In the genomic region with DNA sequence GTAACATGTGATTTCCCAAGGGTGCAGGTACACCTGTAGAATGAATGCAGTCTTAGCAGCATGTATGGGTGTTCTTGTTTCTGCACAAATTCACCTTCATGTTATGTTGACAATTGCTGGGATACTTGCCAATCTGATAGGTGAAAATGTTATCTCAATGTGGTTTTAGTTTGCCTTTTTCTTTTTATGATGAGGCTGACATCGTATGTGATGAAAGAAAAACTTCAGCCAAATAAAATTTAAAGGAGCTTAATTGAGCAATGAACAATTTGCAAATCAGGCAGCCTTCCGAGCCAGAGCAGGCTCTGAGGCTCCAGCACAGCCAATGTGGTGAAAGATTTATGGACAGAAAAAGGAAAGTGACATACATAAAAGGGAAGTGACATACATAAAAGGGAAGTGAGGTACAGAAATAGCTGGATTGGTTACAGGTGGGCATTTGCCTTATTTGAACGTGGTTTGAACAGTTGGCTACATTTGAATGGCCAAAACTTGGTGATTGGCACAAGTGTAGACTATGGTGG, we compare ENCODE assay signal across 19 cellular contexts. TPM values are rescaled to one million over a fixed set of nuclear protein-coding genes. Genes with fewer than 3 reads are reported as not detected.
DNase-seq lines count a peak whose midpoint lies in the region; ATAC-seq, FAIRE-seq and TF ChIP-seq lines count a peak whose summit lies in the region.
"Had no signal": no experiment of that assay in that cellular context is flagged by ENCODE, and none has a peak within 500 bp of the region (broad histone marks: within the 10 kb centered on the region; RNA-seq: fewer than 3 reads in every experiment).

No MANE protein-coding gene starts in this region.

- ATAC-seq in GM18499 (IDR thresholded peaks at IDR 0.05; ENCODE audit: insufficient read depth, unreplicated experiment), result peak; percentile 61
- no peak for ATAC-seq in GM23338
- ATAC-seq in GM12878, result peak; percentile 57
- no peak for ATAC-seq in T-helper 17 cell
- ATAC-seq: heart right ventricle, left ventricle myocardium superior had no signal

- POLR2A ChIA-PET in GM12878 (lab: Charles Lee), result no interaction called here

- H3K27ac Mint-ChIP-seq in GM23338 (no peak overlapping the region), T-helper 17 cell (no peak overlapping the region)

- TF ChIP-seq EP300 in GM12878 (IDR thresholded peaks at IDR 0.05; ENCODE audit: borderline replicate concordance in 1 of 2, control insufficient read depth in 1 of 2, low read depth in 2 of 2, low read length in 2 of 2) (no peak), stomach (IDR thresholded peaks at IDR 0.05) (no peak)

- no peaks in the 10 kb centered on the region for H3K4me1 ChIP-seq in GM23338 (ENCODE audit: insufficient read depth)
- peaks cover 4% of the 10 kb centered on the region; the same call in 1 of the 2 replicates for H3K4me1 ChIP-seq in GM12878 (ENCODE audit: control insufficient read depth, insufficient read depth, low read length)
- peaks cover 0 to 3% (median 0%) of the 10 kb centered on the region in 4 donors for H3K4me1 ChIP-seq in stomach
- H3K4me1 ChIP-seq in osteoblast (ENCODE audit: insufficient read depth, low read length), result no peaks in the 10 kb centered on the region
- H3K4me1 ChIP-seq: heart right ventricle had no signal

- H3K9me3 ChIP-seq in GM12878 (replicated peaks; ENCODE audit: control insufficient read depth, insufficient read depth, low read length) (peaks cover 1% of the 10 kb centered on the region; the same call in 2 of the 3 replicates), stomach (no peaks in the 10 kb centered on the region), T-helper 17 cell (ENCODE audit: control insufficient read depth, low read length, poor library complexity, severe bottlenecking) (no peaks in the 10 kb centered on the region), osteoblast (ENCODE audit: low read depth, low read length) (no peaks in the 10 kb centered on the region)
- H3K9me3 ChIP-seq: heart right ventricle had no signal

- H3F3A ChIP-seq in GM23338 (replicated peaks; ENCODE audit: low read depth), result no peaks in the 10 kb centered on the region

- peak; percentile 88 for FAIRE-seq in GM12878 (lab: Jason Lieb, UNC)
- FAIRE-seq: G401.6 had no signal

- no peaks in the 10 kb centered on the region for H3K9me2 ChIP-seq in GM23338 (ENCODE audit: insufficient read depth)

- CTCF ChIA-PET in GM12878 (lab: Yijun Ruan, JAX), result no interaction called here

- no peaks in the 10 kb centered on the region for H3K27me3 ChIP-seq in GM23338 (ENCODE audit: insufficient read depth)
- no peaks in the 10 kb centered on the region for H3K27me3 ChIP-seq in GM12878 (replicated peaks in 1 of 2; ENCODE audit: control insufficient read depth in 2 of 2, insufficient read depth in 2 of 2, low read length in 1 of 2)
- no peaks in the 10 kb centered on the region for H3K27me3 ChIP-seq in stomach
- peaks cover 3% of the 10 kb centered on the region for H3K27me3 ChIP-seq in osteoblast (ENCODE audit: insufficient read depth, low read length)

- H3K36me3 ChIP-seq in GM23338 (ENCODE audit: insufficient read depth), result no peaks in the 10 kb centered on the region
- no peaks in the 10 kb centered on the region for H3K36me3 ChIP-seq in GM12878 (ENCODE audit: control insufficient read depth in 2 of 2, insufficient read depth in 2 of 2, low read length in 1 of 2)
- H3K36me3 ChIP-seq in stomach, result no peaks in the 10 kb centered on the region
- no peaks in the 10 kb centered on the region for H3K36me3 ChIP-seq in osteoblast (ENCODE audit: insufficient read depth, low read length)
- H3K36me3 ChIP-seq: heart right ventricle had no signal

- peaks cover 5% of the 10 kb centered on the region; the same call in 2 of the 3 replicates for H3K4me1 Mint-ChIP-seq in GM23338
- H3K4me1 Mint-ChIP-seq in T-helper 17 cell, result peaks cover 4% of the 10 kb centered on the region

- TF ChIP-seq CTCF in GM23338 (conservative IDR thresholded peaks at IDR 0.05; ENCODE audit: low read depth in 2 of 2) (no peak), GM12878 (IDR thresholded peaks at IDR 0.05 in 2 of 3, conservative IDR thresholded peaks at IDR 0.05 in 1 of 3; ENCODE audit: control insufficient read depth in 2 of 3, extremely low read depth in 1 of 3, insufficient read depth in 1 of 3, low read depth in 3 of 3, low read length in 3 of 3) (no peak), stomach (IDR thresholded peaks at IDR 0.05) (no peak), osteoblast (IDR thresholded peaks at IDR 0.05; ENCODE audit: extremely low read depth, low read depth, low read length) (no peak)

- H3K27ac ChIP-seq in GM23338 (ENCODE audit: low read depth), result no peak overlapping the region
- no peak overlapping the region for H3K27ac ChIP-seq in GM12878 (ENCODE audit: control insufficient read depth, insufficient read depth)
- H3K27ac ChIP-seq in stomach, result no peak overlapping the region
- no peak overlapping the region for H3K27ac ChIP-seq in osteoblast (ENCODE audit: low read depth, low read length)
- H3K27ac ChIP-seq: C4-2B, heart right ventricle had no signal

- H3K4me3 Mint-ChIP-seq in GM23338 (no peak overlapping the region), T-helper 17 cell (no peak overlapping the region)
- H3K4me3 Mint-ChIP-seq: neural crest cell had no signal

- intact Hi-C loops in GM12878 (cut with micrococcal nuclease; ENCODE audit: unreplicated experiment) (no loop called here), stomach (cut with DNase I; ENCODE audit: low total_unique reads) (no loop called here)

- in situ Hi-C loops in GM12878 (cut with MboI), result no loop called here

- H2AFZ ChIP-seq in GM23338, result 0 out of 2 replicates have a peak overlapping the region, but pooled peaks have one; percentile 8
- peak overlapping the region; percentile 67 for H2AFZ ChIP-seq in GM12878 (ENCODE audit: control insufficient read depth, low read depth, low read length)
- H2AFZ ChIP-seq in osteoblast (ENCODE audit: low read length), result no peak overlapping the region

- H3K27me3 Mint-ChIP-seq in GM23338 (ENCODE audit: insufficient read depth, low read depth, poor library complexity) (peaks cover 3% of the 10 kb centered on the region), T-helper 17 cell (peaks cover 14% of the 10 kb centered on the region)

- no TSS peak for BruUV-seq in GM12878 (replicated peaks; lab: Mats Ljungman, UMichigan)

- RAD21 ChIA-PET in GM12878 (lab: Charles Lee; ENCODE audit: unreplicated experiment), result interaction anchor here (0.9 kb wide), 1 partner anchor 35 kb away, joined by 3 read pairs; no protein-coding TSS in a partner anchor

- H3K36me3 Mint-ChIP-seq in GM23338 (ENCODE audit: low read depth) (no peaks in the 10 kb centered on the region), T-helper 17 cell (ENCODE audit: low read depth) (no peaks in the 10 kb centered on the region)

- SMC1A ChIA-PET in GM12878 (lab: Charles Lee; ENCODE audit: uncharacterized antibody, unreplicated experiment), result interaction anchor here (1.0 to 1.5 kb wide), 3 partner anchors 9 to 35 kb away, joined by 4 to 5 read pairs (median 4); no protein-coding TSS in a partner anchor

- no peaks in the 10 kb centered on the region for H3K9me3 Mint-ChIP-seq in GM23338
- H3K9me3 Mint-ChIP-seq: neural crest cell had no signal

- H4K20me1 ChIP-seq in GM23338 (replicated peaks; ENCODE audit: insufficient read depth) (no peaks in the 10 kb centered on the region), GM12878 (ENCODE audit: control insufficient read depth, insufficient read depth) (no peaks in the 10 kb centered on the region), osteoblast (ENCODE audit: insufficient read depth, low read length) (no peaks in the 10 kb centered on the region)

- H3K4me2 ChIP-seq in GM23338, result no peak overlapping the region
- H3K4me2 ChIP-seq in GM12878 (ENCODE audit: control insufficient read depth, insufficient read depth), result peak overlapping the region; percentile 41; the same call in 1 of the 2 replicates
- H3K4me2 ChIP-seq in osteoblast (ENCODE audit: insufficient read depth, low read length), result no peak overlapping the region

- TF ChIP-seq POLR2A in GM12878 (IDR thresholded peaks at IDR 0.05; ENCODE audit: low read depth, low read length) (no peak), stomach (IDR thresholded peaks at IDR 0.05) (no peak)

- H3K79me2 ChIP-seq in GM23338 (replicated peaks; ENCODE audit: insufficient read depth), result no peaks in the 10 kb centered on the region
- no peaks in the 10 kb centered on the region for H3K79me2 ChIP-seq in GM12878 (ENCODE audit: control insufficient read depth, insufficient read depth, low read length)
- H3K79me2 ChIP-seq in osteoblast (ENCODE audit: insufficient read depth, low read length), result no peaks in the 10 kb centered on the region

- TF ChIP-seq RAD21 in GM12878 (IDR thresholded peaks at IDR 0.05; ENCODE audit: insufficient read depth, low read depth, low read length), result no peak

- WGBS in GM12878 (ENCODE audit: insufficient coverage, insufficient replicate concordance, low lambda C conversion rate, missing lambda C conversion rate), result 17% methylated on average over 3 of the region's 3 CpGs
- 19 to 34% (median 30%) methylated on average over 3 of the region's 3 CpGs for WGBS in stomach, 5 donors

- no peak overlapping the region for H3K9ac ChIP-seq in GM12878 (ENCODE audit: control insufficient read depth, insufficient read depth, low read length)

- no peak overlapping the region for H3K4me3 ChIP-seq in GM23338
- no peak overlapping the region for H3K4me3 ChIP-seq in GM12878
- H3K4me3 ChIP-seq in stomach, result no peak overlapping the region
- no peak overlapping the region for H3K4me3 ChIP-seq in osteoblast (ENCODE audit: insufficient read depth, low read length)
- H3K4me3 ChIP-seq: heart right ventricle had no signal

- DNase-seq in GM23338 (ENCODE audit: low spot score) (no peak), NAMALWA (ENCODE audit: low spot score) (peak; percentile 70), GM12878 (ENCODE audit: low read depth, low spot score) (no peak), stomach (no peak), superior temporal gyrus (ENCODE audit: extremely low spot score) (no peak), T-helper 17 cell (no peak), osteoblast (ENCODE audit: insufficient read length, low spot score, missing footprints) (no peak)
- DNase-seq: activated CD4-positive, alpha-beta T cell treated with anti-CD3 and anti-CD28 coated beads, Interleukin-2, amount 50 U/mL, for 4 hours; activated gamma-delta T cell treated with Interleukin-2 at 50 U/mL for 16 hours; GOT3; heart right ventricle; left ventricle myocardium superior; NCI-H1930; substantia nigra had no signal

RNA-seq across cellular contexts. Expression of gene TAL2, which starts 10.5 kb away (rescaled TPM):
- not detected in 2 replicates for total RNA-seq in GM23338 (2014; rRNA removed; shearing (Covaris generic))
- polyA plus RNA-seq in GM23338 (2016; fragmentation: Nextera tagmentation; extraction: Ambion mirVana), result 0.37 and 0.79 TPM in 2 replicates
- 1.1 TPM in 1 of 2 replicates, not detected in the other for total RNA-seq in GM12878 (2013; cell fraction: nucleolus; rRNA removed)
- 0.17 and 0.27 TPM in 2 replicates for total RNA-seq in GM12878 (2014; rRNA removed)
- total RNA-seq in GM12878 (2014; rRNA removed; fragmentation: Illumina TruSeq; extraction: Trizol), result 0.36 and 0.41 TPM in 2 replicates
- 0.46 TPM in 1 of 2 replicates, not detected in the other for total RNA-seq in GM12878 (2021)
- polyA plus RNA-seq in GM12878 (2011; ENCODE audit: low read depth), result not detected
- 0.34 TPM in 1 of 2 replicates, not detected in the other for polyA plus RNA-seq in GM12878 (2011; rRNA removed)
- 0.13 and 0.35 TPM in 2 replicates for polyA plus RNA-seq in GM12878 (2011; cell fraction: cytosol; rRNA removed)
- polyA plus RNA-seq in GM12878 (2011; cell fraction: nucleus; rRNA removed), result 0.28 and 0.60 TPM in 2 replicates
- polyA plus RNA-seq in GM12878 (2012), result 0.41 TPM in 1 of 2 replicates, not detected in the other
- polyA plus RNA-seq in GM12878 (2014; fragmentation: Illumina TruSeq; extraction: Trizol), result 0.51 TPM in 1 of 2 replicates, not detected in the other
- under 1 TPM; 0.16 to 0.34 TPM for polyA plus RNA-seq in GM12878 (2014; fragmentation: Nextera tagmentation; extraction: Ambion mirVana)
- 0.56 TPM in 1 of 2 replicates, not detected in the other for polyA plus RNA-seq in GM12878 (2014; rRNA removed)
- polyA plus RNA-seq in GM12878 (2016; fragmentation: Nextera tagmentation; extraction: Ambion mirVana), result under 1 TPM; 0.20 to 0.44 TPM
- polyA minus RNA-seq in GM12878 (2011; rRNA and poly(A)+ RNA removed), result 0.41 TPM in 1 of 2 replicates, not detected in the other
- polyA minus RNA-seq in GM12878 (2011; cell fraction: cytosol; rRNA and poly(A)+ RNA removed), result not detected in 2 replicates
- polyA minus RNA-seq in GM12878 (2011; cell fraction: nucleus; rRNA and poly(A)+ RNA removed), result not detected in 2 replicates
- total RNA-seq in stomach, result 1 to 10 TPM in 1 of 5 donors, not detected in 4; 1.3 TPM
- not detected for polyA plus RNA-seq in stomach
- not detected for total RNA-seq in T-helper 17 cell
- 0.36 and 0.59 TPM in 2 replicates for total RNA-seq in osteoblast
- total RNA-seq: heart right ventricle; left ventricle myocardium superior; T-helper 1 cell treated with Interleukin-12 subunit alpha and Interleukin-12 subunit beta and Interleukin-4 antibody, amounts not matched to agents 30 ng/mL and 1 ng/mL, for 36 hours had no signal

RNA-seq across cellular contexts. Expression of gene TMEM38B, which starts 21.6 kb away (rescaled TPM):
- 14.7 and 18.1 TPM in 2 replicates for total RNA-seq in GM23338 (2014; rRNA removed; shearing (Covaris generic))
- 8.0 and 9.4 TPM in 2 replicates for polyA plus RNA-seq in GM23338 (2016; fragmentation: Nextera tagmentation; extraction: Ambion mirVana)
- 25.8 and 27.3 TPM in 2 replicates for total RNA-seq in GM12878 (2013; cell fraction: nucleolus; rRNA removed)
- 9.5 and 14.2 TPM in 2 replicates for total RNA-seq in GM12878 (2014; rRNA removed)
- total RNA-seq in GM12878 (2014; rRNA removed; fragmentation: Illumina TruSeq; extraction: Trizol), result 9.3 TPM in 2 replicates
- total RNA-seq in GM12878 (2021), result 14.9 and 18.3 TPM in 2 replicates
- polyA plus RNA-seq in GM12878 (2011; ENCODE audit: low read depth), result 3.8 TPM
- polyA plus RNA-seq in GM12878 (2011; rRNA removed), result 17.6 and 25.2 TPM in 2 replicates
- 10.7 and 11.8 TPM in 2 replicates for polyA plus RNA-seq in GM12878 (2011; cell fraction: cytosol; rRNA removed)
- polyA plus RNA-seq in GM12878 (2011; cell fraction: nucleus; rRNA removed), result 4.9 and 5.1 TPM in 2 replicates
- 6.6 and 7.6 TPM in 2 replicates for polyA plus RNA-seq in GM12878 (2012)
- 6.7 and 8.4 TPM in 2 replicates for polyA plus RNA-seq in GM12878 (2014; fragmentation: Illumina TruSeq; extraction: Trizol)
- polyA plus RNA-seq in GM12878 (2014; fragmentation: Nextera tagmentation; extraction: Ambion mirVana), result 10 to 100 TPM in 1 of 2 experiments, 1 to 10 TPM in 1; 9.9 to 15.4 TPM
- 7.3 and 10.6 TPM in 2 replicates for polyA plus RNA-seq in GM12878 (2014; rRNA removed)
- polyA plus RNA-seq in GM12878 (2016; fragmentation: Nextera tagmentation; extraction: Ambion mirVana), result 10 to 100 TPM; 14.7 to 22.5 TPM
- 9.5 and 12.2 TPM in 2 replicates for polyA minus RNA-seq in GM12878 (2011; rRNA and poly(A)+ RNA removed)
- 2.7 and 9.2 TPM in 2 replicates for polyA minus RNA-seq in GM12878 (2011; cell fraction: cytosol; rRNA and poly(A)+ RNA removed)
- 16.9 and 22.3 TPM in 2 replicates for polyA minus RNA-seq in GM12878 (2011; cell fraction: nucleus; rRNA and poly(A)+ RNA removed)
- 10 to 100 TPM in 3 of 5 donors, 1 to 10 TPM in 1, under 1 TPM in 1; 0.87 to 26.8 (median 15.4) TPM for total RNA-seq in stomach
- 1 to 10 TPM; 1.7 to 3.8 (median 3.1) TPM for polyA plus RNA-seq in stomach
- 1 to 10 TPM; 5.9 to 9.4 TPM for total RNA-seq in T-helper 17 cell
- 22.4 and 25.0 TPM in 2 replicates for total RNA-seq in osteoblast

Comparison
In these comparisons a context has a peak if more than half of its experiments do, and no peak if none do; other contexts are left out.
1. ATAC-seq: peak in GM18499 (single experiment) and GM12878 (single experiment); none in GM23338 (single experiment) and T-helper 17 cell (single experiment).